2 cellular contexts compared by ENCODE assay signal in the genomic region with DNA sequence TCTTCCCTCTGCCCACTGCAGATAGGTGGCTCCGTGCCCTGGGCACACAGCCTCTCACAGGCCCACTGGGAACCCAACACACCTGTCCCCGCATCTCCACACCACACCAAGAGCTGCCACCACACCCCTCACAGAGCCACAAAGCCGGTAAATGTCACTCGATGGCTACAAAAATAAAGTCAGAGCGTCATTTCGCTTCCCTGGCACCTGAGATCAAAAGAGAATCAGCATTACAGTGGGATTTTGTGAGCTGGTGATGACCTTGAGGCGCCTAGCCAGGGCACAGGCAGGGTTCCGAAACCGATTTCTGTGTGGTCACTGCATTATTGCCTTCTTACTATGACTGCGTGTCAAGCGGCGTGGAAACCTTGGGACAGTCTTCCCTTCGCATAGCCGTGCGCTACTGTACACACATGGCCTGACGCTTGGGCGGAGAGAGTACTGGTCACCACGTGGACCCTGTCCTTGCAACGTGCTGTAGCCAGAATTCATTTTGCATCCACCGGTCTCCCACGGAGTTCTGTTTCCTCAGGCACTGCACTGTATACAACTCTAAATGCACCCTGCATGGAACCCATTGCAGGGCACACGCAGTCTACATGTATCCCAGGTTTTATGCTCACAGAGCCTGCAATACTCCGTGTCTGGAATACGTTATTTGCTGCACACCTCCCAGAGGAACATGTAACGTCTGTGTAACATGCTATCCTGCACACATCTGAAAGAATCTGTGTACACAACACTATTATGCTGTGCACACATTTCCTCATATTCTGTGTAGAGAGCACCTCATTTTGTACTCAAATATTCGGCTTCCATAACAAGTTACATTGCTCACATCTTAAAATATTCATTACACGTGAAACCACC.
TF ChIP-seq lines count a peak whose summit lies in the region.

No MANE protein-coding gene starts in this region.

TF ChIP-seq in HepG2, 621 proteins besides CTCF, POLR2A, EP300 and RAD21:
- TF ChIP-seq, protein P1, sequence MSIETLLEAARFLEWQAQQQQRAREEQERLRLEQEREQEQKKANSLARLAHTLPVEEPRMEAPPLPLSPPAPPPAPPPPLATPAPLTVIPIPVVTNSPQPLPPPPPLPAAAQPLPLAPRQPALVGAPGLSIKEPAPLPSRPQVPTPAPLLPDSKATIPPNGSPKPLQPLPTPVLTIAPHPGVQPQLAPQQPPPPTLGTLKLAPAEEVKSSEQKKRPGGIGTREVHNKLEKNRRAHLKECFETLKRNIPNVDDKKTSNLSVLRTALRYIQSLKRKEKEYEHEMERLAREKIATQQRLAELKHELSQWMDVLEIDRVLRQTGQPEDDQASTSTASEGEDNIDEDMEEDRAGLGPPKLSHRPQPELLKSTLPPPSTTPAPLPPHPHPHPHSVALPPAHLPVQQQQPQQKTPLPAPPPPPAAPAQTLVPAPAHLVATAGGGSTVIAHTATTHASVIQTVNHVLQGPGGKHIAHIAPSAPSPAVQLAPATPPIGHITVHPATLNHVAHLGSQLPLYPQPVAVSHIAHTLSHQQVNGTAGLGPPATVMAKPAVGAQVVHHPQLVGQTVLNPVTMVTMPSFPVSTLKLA (IDR thresholded peaks at IDR 0.05): peak; percentile 91
- TF ChIP-seq SPEN (CRISPR knock-in tag; IDR thresholded peaks at IDR 0.05; ENCODE audit: low read depth): no peak
- TF ChIP-seq YEATS2 (CRISPR knock-in tag; IDR thresholded peaks at IDR 0.05; ENCODE audit: borderline replicate concordance): no peak
- TF ChIP-seq, protein P2, sequence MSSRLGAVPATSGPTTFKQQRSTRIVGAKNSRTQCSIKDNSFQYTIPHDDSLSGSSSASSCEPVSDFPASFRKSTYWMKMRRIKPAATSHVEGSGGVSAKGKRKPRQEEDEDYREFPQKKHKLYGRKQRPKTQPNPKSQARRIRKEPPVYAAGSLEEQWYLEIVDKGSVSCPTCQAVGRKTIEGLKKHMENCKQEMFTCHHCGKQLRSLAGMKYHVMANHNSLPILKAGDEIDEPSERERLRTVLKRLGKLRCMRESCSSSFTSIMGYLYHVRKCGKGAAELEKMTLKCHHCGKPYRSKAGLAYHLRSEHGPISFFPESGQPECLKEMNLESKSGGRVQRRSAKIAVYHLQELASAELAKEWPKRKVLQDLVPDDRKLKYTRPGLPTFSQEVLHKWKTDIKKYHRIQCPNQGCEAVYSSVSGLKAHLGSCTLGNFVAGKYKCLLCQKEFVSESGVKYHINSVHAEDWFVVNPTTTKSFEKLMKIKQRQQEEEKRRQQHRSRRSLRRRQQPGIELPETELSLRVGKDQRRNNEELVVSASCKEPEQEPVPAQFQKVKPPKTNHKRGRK (CRISPR knock-in tag; IDR thresholded peaks at IDR 0.05): no peak
TF ChIP-seq in HepG2: peak in this region for 1.

TF ChIP-seq in neural cell, 6 proteins besides CTCF, POLR2A, EP300 and RAD21:
- TF ChIP-seq POLR2AphosphoS5 (IDR thresholded peaks at IDR 0.05) (no peak), EZH2 (IDR thresholded peaks at IDR 0.05; ENCODE audit: borderline replicate concordance, insufficient read depth, low read length, poor library complexity, severe bottlenecking) (peak; percentile 45), TAF1 (IDR thresholded peaks at IDR 0.05; ENCODE audit: low read depth) (no peak), SMC3 (conservative IDR thresholded peaks at IDR 0.05; ENCODE audit: poor library complexity) (no peak), MXI1 (conservative IDR thresholded peaks at IDR 0.05; ENCODE audit: poor library complexity, severe bottlenecking) (no peak)
- TF ChIP-seq, protein P3, sequence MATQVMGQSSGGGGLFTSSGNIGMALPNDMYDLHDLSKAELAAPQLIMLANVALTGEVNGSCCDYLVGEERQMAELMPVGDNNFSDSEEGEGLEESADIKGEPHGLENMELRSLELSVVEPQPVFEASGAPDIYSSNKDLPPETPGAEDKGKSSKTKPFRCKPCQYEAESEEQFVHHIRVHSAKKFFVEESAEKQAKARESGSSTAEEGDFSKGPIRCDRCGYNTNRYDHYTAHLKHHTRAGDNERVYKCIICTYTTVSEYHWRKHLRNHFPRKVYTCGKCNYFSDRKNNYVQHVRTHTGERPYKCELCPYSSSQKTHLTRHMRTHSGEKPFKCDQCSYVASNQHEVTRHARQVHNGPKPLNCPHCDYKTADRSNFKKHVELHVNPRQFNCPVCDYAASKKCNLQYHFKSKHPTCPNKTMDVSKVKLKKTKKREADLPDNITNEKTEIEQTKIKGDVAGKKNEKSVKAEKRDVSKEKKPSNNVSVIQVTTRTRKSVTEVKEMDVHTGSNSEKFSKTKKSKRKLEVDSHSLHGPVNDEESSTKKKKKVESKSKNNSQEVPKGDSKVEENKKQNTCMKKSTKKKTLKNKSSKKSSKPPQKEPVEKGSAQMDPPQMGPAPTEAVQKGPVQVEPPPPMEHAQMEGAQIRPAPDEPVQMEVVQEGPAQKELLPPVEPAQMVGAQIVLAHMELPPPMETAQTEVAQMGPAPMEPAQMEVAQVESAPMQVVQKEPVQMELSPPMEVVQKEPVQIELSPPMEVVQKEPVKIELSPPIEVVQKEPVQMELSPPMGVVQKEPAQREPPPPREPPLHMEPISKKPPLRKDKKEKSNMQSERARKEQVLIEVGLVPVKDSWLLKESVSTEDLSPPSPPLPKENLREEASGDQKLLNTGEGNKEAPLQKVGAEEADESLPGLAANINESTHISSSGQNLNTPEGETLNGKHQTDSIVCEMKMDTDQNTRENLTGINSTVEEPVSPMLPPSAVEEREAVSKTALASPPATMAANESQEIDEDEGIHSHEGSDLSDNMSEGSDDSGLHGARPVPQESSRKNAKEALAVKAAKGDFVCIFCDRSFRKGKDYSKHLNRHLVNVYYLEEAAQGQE (IDR thresholded peaks at IDR 0.05; ENCODE audit: borderline replicate concordance): no peak
